Comparison of ENCODE assay signal across 8 cellular contexts in genomic region chr18:62486290-62486964, GRCh38. TPM values are rescaled to one million over a fixed set of nuclear protein-coding genes. Genes with fewer than 3 reads are reported as not detected.
DNase-seq lines count a peak whose midpoint lies in the region; ATAC-seq, FAIRE-seq and TF ChIP-seq lines count a peak whose summit lies in the region.

No MANE protein-coding gene starts in this region.

- no peak for FAIRE-seq in urothelium cell line (lab: Jason Lieb, UNC)

- H3K4me1 ChIP-seq in naive thymus-derived CD4-positive, alpha-beta T cell (ENCODE audit: control insufficient read depth in 2 of 2, insufficient read depth in 2 of 2, low read length in 2 of 2) = no peaks in the 10 kb centered on the region

- peaks cover 23% of the 10 kb centered on the region for H3K27me3 Mint-ChIP-seq in activated naive CD4-positive, alpha-beta T cell treated with anti-CD3 and anti-CD28 coated beads, Interleukin-2, amount 10 ng/mL, durations not matched to agents 7 days and 5 days
- H3K27me3 Mint-ChIP-seq in naive thymus-derived CD4-positive, alpha-beta T cell = peaks cover 3 to 35% (median 22%) of the 10 kb centered on the region in 5 donors

- H3K36me3 Mint-ChIP-seq in activated naive CD4-positive, alpha-beta T cell treated with anti-CD3 and anti-CD28 coated beads, Interleukin-2, amount 50 U/mL, for 72 hours = no peaks in the 10 kb centered on the region
- H3K36me3 Mint-ChIP-seq in activated naive CD4-positive, alpha-beta T cell treated with anti-CD3 and anti-CD28 coated beads, Interleukin-2, amount 10 ng/mL, durations not matched to agents 7 days and 5 days = no peaks in the 10 kb centered on the region
- H3K36me3 Mint-ChIP-seq in naive thymus-derived CD4-positive, alpha-beta T cell = peaks cover 0 to 1% (median 0%) of the 10 kb centered on the region in 5 donors

- CTCF ChIA-PET in activated naive CD4-positive, alpha-beta T cell treated with anti-CD3 and anti-CD28 coated beads, Interleukin-2, amount 10 ng/mL, durations not matched to agents 7 days and 5 days (lab: Charles Lee) = no interaction called here
- CTCF ChIA-PET in naive thymus-derived CD4-positive, alpha-beta T cell (lab: Charles Lee) = interaction anchor here (0.7 kb wide), 1 partner anchor 51 kb away, joined by 3 read pairs; no protein-coding TSS in a partner anchor

- no peaks in the 10 kb centered on the region for H3K9me3 ChIP-seq in naive thymus-derived CD4-positive, alpha-beta T cell (ENCODE audit: control insufficient read depth in 2 of 3, low read length in 3 of 3)

- peak in 1 of 2 donors; percentile 26 for DNase-seq in activated naive CD4-positive, alpha-beta T cell treated with anti-CD3 and anti-CD28 coated beads, Interleukin-2, amount 50 U/mL, for 72 hours (ENCODE audit: low spot score in 2 of 2)
- DNase-seq in activated naive CD4-positive, alpha-beta T cell treated with anti-CD3 and anti-CD28 coated beads, Interleukin-2, amount 10 ng/mL, durations not matched to agents 7 days and 5 days = no peak
- DNase-seq in NCI-H774 (lab: John Stamatoyannopoulos, UW) (peak; percentile 46), fibroblast of the aortic adventitia (ENCODE audit: low read depth) (peak; percentile 58), urothelium cell line (ENCODE audit: low spot score) (peak; percentile 60), GF-D8 (lab: John Stamatoyannopoulos, UW) (no peak)
- no peak for DNase-seq in naive thymus-derived CD4-positive, alpha-beta T cell

- POLR2A ChIA-PET in naive thymus-derived CD4-positive, alpha-beta T cell (lab: Charles Lee) = no interaction called here

- no peaks in the 10 kb centered on the region for H3K36me3 ChIP-seq in naive thymus-derived CD4-positive, alpha-beta T cell (ENCODE audit: control insufficient read depth in 2 of 3, insufficient read depth in 3 of 3, low read length in 3 of 3)

- intact Hi-C loops in naive thymus-derived CD4-positive, alpha-beta T cell (cut with micrococcal nuclease) = no loop called here

- H3K9me3 Mint-ChIP-seq in activated naive CD4-positive, alpha-beta T cell treated with anti-CD3 and anti-CD28 coated beads, Interleukin-2, amount 50 U/mL, for 72 hours = no peaks in the 10 kb centered on the region
- no peaks in the 10 kb centered on the region for H3K9me3 Mint-ChIP-seq in activated naive CD4-positive, alpha-beta T cell treated with anti-CD3 and anti-CD28 coated beads, Interleukin-2, amount 10 ng/mL, durations not matched to agents 7 days and 5 days
- peaks cover 0 to 12% (median 5%) of the 10 kb centered on the region in 11 donors for H3K9me3 Mint-ChIP-seq in naive thymus-derived CD4-positive, alpha-beta T cell

- H3K4me1 Mint-ChIP-seq in activated naive CD4-positive, alpha-beta T cell treated with anti-CD3 and anti-CD28 coated beads, Interleukin-2, amount 10 ng/mL, durations not matched to agents 7 days and 5 days = no peaks in the 10 kb centered on the region
- H3K4me1 Mint-ChIP-seq in naive thymus-derived CD4-positive, alpha-beta T cell = peaks cover 0 to 1% (median 0%) of the 10 kb centered on the region in 7 donors

- no peak overlapping the region for H3K4me3 ChIP-seq in fibroblast of the aortic adventitia (ENCODE audit: low read depth, low read length)
- no peak overlapping the region for H3K4me3 ChIP-seq in naive thymus-derived CD4-positive, alpha-beta T cell (ENCODE audit: low read length)

- TF ChIP-seq CTCF in fibroblast of the aortic adventitia (IDR thresholded peaks at IDR 0.05; ENCODE audit: insufficient read depth, low read length) = no peak

- no peak overlapping the region for H3K27ac Mint-ChIP-seq in activated naive CD4-positive, alpha-beta T cell treated with anti-CD3 and anti-CD28 coated beads, Interleukin-2, amount 50 U/mL, for 72 hours
- H3K27ac Mint-ChIP-seq in activated naive CD4-positive, alpha-beta T cell treated with anti-CD3 and anti-CD28 coated beads, Interleukin-2, amount 10 ng/mL, durations not matched to agents 7 days and 5 days = no peak overlapping the region
- H3K27ac Mint-ChIP-seq in naive thymus-derived CD4-positive, alpha-beta T cell = peak overlapping the region in 1 of 9 donors; percentile 14

- H3K4me3 Mint-ChIP-seq in activated naive CD4-positive, alpha-beta T cell treated with anti-CD3 and anti-CD28 coated beads, Interleukin-2, amount 10 ng/mL, durations not matched to agents 7 days and 5 days = no peak overlapping the region
- no peak overlapping the region for H3K4me3 Mint-ChIP-seq in naive thymus-derived CD4-positive, alpha-beta T cell

- no peak overlapping the region for H3K27ac ChIP-seq in naive thymus-derived CD4-positive, alpha-beta T cell (ENCODE audit: low read depth, low read length)

- H3K27me3 ChIP-seq in naive thymus-derived CD4-positive, alpha-beta T cell (ENCODE audit: control insufficient read depth in 2 of 2, insufficient read depth in 2 of 2, low read length in 2 of 2) = peaks cover 0 to 4% of the 10 kb centered on the region in 2 donors

- ATAC-seq in activated naive CD4-positive, alpha-beta T cell treated with anti-CD3 and anti-CD28 coated beads, Interleukin-2, amount 50 U/mL, for 72 hours = peak; percentile 90 to 91
- ATAC-seq in GM18873 (IDR thresholded peaks at IDR 0.05; ENCODE audit: low FRiP score, unreplicated experiment) = no peak
- ATAC-seq in naive thymus-derived CD4-positive, alpha-beta T cell = no peak

RNA-seq across cellular contexts. Expression of gene ZCCHC2, which starts 36.4 kb away (rescaled TPM):
- total RNA-seq in activated naive CD4-positive, alpha-beta T cell treated with anti-CD3 and anti-CD28 coated beads, Interleukin-2, amount 50 U/mL, for 72 hours = 10 to 100 TPM; 33.8 to 66.0 TPM
- 9.9 and 12.8 TPM in 2 replicates for total RNA-seq in fibroblast of the aortic adventitia (ENCODE audit: low replicate concordance)
- total RNA-seq in naive thymus-derived CD4-positive, alpha-beta T cell = 10 to 100 TPM; 51.1 to 68.5 (median 63.1) TPM
- polyA plus RNA-seq in naive thymus-derived CD4-positive, alpha-beta T cell = 1 to 10 TPM; 1.8 to 2.6 TPM

Comparison
In these comparisons a context has a peak if more than half of its experiments do, and no peak if none do; other contexts are left out.
1. ATAC-seq: peak in activated naive CD4-positive, alpha-beta T cell treated with anti-CD3 and anti-CD28 coated beads, Interleukin-2, amount 50 U/mL, for 72 hours (2 of 2); none in GM18873 (single experiment) and naive thymus-derived CD4-positive, alpha-beta T cell (single experiment).
2. DNase-seq: peak in NCI-H774 (single experiment), fibroblast of the aortic adventitia (single experiment) and urothelium cell line (single experiment); none in activated naive CD4-positive, alpha-beta T cell treated with anti-CD3 and anti-CD28 coated beads, Interleukin-2, amount 10 ng/mL, durations not matched to agents 7 days and 5 days (single experiment), naive thymus-derived CD4-positive, alpha-beta T cell (0 of 9) and GF-D8 (single experiment).